In the genomic region with DNA sequence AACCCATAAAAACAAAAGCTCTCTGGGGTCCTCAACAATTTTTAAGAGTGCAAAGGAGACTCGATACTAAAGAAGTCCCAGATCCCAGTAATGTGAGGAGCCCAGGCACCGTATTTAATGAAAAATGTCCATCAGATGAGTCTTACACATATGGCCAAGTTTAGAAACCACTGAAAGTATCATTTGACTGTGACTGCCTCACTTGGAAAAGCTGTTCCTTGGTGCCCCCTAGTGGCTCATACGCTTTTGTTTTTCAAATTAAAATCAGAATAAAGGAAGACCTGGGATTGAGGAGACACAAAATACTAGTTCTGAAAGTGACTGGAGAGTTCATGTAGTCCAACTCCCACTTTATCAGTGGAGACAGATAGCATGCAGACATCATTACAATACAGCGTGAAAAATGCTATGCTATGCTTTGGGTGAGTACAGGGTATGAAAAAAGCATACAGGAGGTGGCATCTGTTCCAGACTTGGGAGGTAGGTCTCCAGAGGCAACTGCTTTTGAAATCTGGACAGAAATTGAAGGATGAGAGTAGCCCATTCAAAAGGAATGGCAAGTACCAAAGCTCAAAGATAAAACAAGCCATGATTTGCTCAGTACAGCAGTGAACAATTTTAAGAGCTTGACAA, we compare ENCODE assay signal across 8 cellular contexts. TPM values are rescaled to one million over a fixed set of nuclear protein-coding genes. Genes with fewer than 3 reads are reported as not detected.
DNase-seq lines count a peak whose midpoint lies in the region; ATAC-seq and TF ChIP-seq lines count a peak whose summit lies in the region.

No MANE protein-coding gene starts in this region.

- DNase-seq in GM10266 (ENCODE audit: extremely low spot score): peak; percentile 58
- DNase-seq in HAP-1 (ENCODE audit: low spot score in 2 of 2): peak; percentile 64 to 75
- peak; percentile 84 for DNase-seq in M059J (ENCODE audit: low read depth)
- DNase-seq in RPMI7951 (ENCODE audit: low read depth): peak; percentile 82
- DNase-seq in activated T-helper 2 cell treated with anti-CD3 and anti-CD28 coated beads, Interferon-gamma antibody, Interleukin-2, Interleukin-4, amounts not matched to agents 10 μg/mL and 5 μg/mL and 100 μg/mL, durations not matched to agents 14 hours and 24 hours and 36 hours (ENCODE audit: low spot score): peak; percentile 27
- peak; percentile 22 to 56 for DNase-seq in foreskin keratinocyte
- peak; percentile 79 for DNase-seq in pons (ENCODE audit: low spot score)
- DNase-seq in OCI-M2 (lab: John Stamatoyannopoulos, UW; ENCODE audit: unreplicated experiment): no peak

- H3K4me1 ChIP-seq in HAP-1: no peaks in the 10 kb centered on the region
- H3K4me1 ChIP-seq in foreskin keratinocyte: no peaks in the 10 kb centered on the region

- H3K27ac ChIP-seq in foreskin keratinocyte: no peak overlapping the region

- H3K36me3 Mint-ChIP-seq in activated T-helper 2 cell treated with anti-CD3 and anti-CD28 coated beads, Interferon-gamma antibody, Interleukin-2, Interleukin-4, amounts not matched to agents 10 μg/mL and 5 μg/mL and 100 μg/mL, durations not matched to agents 14 hours and 24 hours and 36 hours (ENCODE audit: low read depth): peaks cover 37% of the 10 kb centered on the region

- H3K27me3 ChIP-seq in HAP-1 (ENCODE audit: low read depth): no peaks in the 10 kb centered on the region
- H3K27me3 ChIP-seq in foreskin keratinocyte: no peaks in the 10 kb centered on the region

- intact Hi-C loops in activated T-helper 2 cell treated with anti-CD3 and anti-CD28 coated beads, Interferon-gamma antibody, Interleukin-2, Interleukin-4, amounts not matched to agents 10 μg/mL and 5 μg/mL and 100 μg/mL, durations not matched to agents 14 hours and 24 hours and 36 hours (cut with micrococcal nuclease): loop anchor here (2.0 to 10.0 kb wide), 5 partner anchors 137 to 831 kb away; partner anchors contain the start of genes TENT5C and TTF2

- no peak overlapping the region for H3K4me3 ChIP-seq in HAP-1

- ATAC-seq in foreskin keratinocyte: peak; percentile 80

- in situ Hi-C loops in HAP-1 (cut with MboI; ENCODE audit: low sequenced_read_pairs): no loop called here

- no peak overlapping the region for H3K27ac Mint-ChIP-seq in activated T-helper 2 cell treated with anti-CD3 and anti-CD28 coated beads, Interferon-gamma antibody, Interleukin-2, Interleukin-4, amounts not matched to agents 10 μg/mL and 5 μg/mL and 100 μg/mL, durations not matched to agents 14 hours and 24 hours and 36 hours

- H3K9me3 Mint-ChIP-seq in activated T-helper 2 cell treated with anti-CD3 and anti-CD28 coated beads, Interferon-gamma antibody, Interleukin-2, Interleukin-4, amounts not matched to agents 10 μg/mL and 5 μg/mL and 100 μg/mL, durations not matched to agents 14 hours and 24 hours and 36 hours: no peaks in the 10 kb centered on the region

- no peaks in the 10 kb centered on the region for H3K27me3 Mint-ChIP-seq in activated T-helper 2 cell treated with anti-CD3 and anti-CD28 coated beads, Interferon-gamma antibody, Interleukin-2, Interleukin-4, amounts not matched to agents 10 μg/mL and 5 μg/mL and 100 μg/mL, durations not matched to agents 14 hours and 24 hours and 36 hours (ENCODE audit: low read depth)

- H3K9me3 ChIP-seq in HAP-1: no peaks in the 10 kb centered on the region

- TF ChIP-seq CTCF in GM10266 (IDR thresholded peaks at IDR 0.05; ENCODE audit: control insufficient read depth, insufficient read depth, low read depth, missing control alignments) (peak; percentile 72), foreskin keratinocyte (conservative IDR thresholded peaks at IDR 0.05) (peak; percentile 86)

- peaks cover 10% of the 10 kb centered on the region; the same call in 1 of the 2 replicates for H3K36me3 ChIP-seq in HAP-1 (replicated peaks)

- no peak overlapping the region for H3K4me3 Mint-ChIP-seq in activated T-helper 2 cell treated with anti-CD3 and anti-CD28 coated beads, Interferon-gamma antibody, Interleukin-2, Interleukin-4, amounts not matched to agents 10 μg/mL and 5 μg/mL and 100 μg/mL, durations not matched to agents 14 hours and 24 hours and 36 hours (ENCODE audit: low read depth)

- no peaks in the 10 kb centered on the region for H3K4me1 Mint-ChIP-seq in activated T-helper 2 cell treated with anti-CD3 and anti-CD28 coated beads, Interferon-gamma antibody, Interleukin-2, Interleukin-4, amounts not matched to agents 10 μg/mL and 5 μg/mL and 100 μg/mL, durations not matched to agents 14 hours and 24 hours and 36 hours (ENCODE audit: low read depth)

RNA-seq across cellular contexts. Expression of gene GDAP2, which starts 33.8 kb away (rescaled TPM):
- total RNA-seq in M059J (2014; rRNA removed; shearing (Covaris generic)): 13.5 and 24.6 TPM in 2 replicates
- 19.4 and 27.4 TPM in 2 replicates for total RNA-seq in RPMI7951 (2014; rRNA removed; shearing (Covaris generic))
- 19.7 and 25.3 TPM in 2 replicates for total RNA-seq in activated T-helper 2 cell treated with anti-CD3 and anti-CD28 coated beads, Interferon-gamma antibody, Interleukin-2, Interleukin-4, amounts not matched to agents 10 μg/mL and 5 μg/mL and 100 μg/mL, durations not matched to agents 14 hours and 24 hours and 36 hours
- 16.8 and 18.9 TPM in 2 replicates for total RNA-seq in foreskin keratinocyte
- 5.8 and 6.9 TPM in 2 replicates for polyA plus RNA-seq in foreskin keratinocyte

RNA-seq across cellular contexts. Expression of gene WDR3, which starts 33.9 kb away (rescaled TPM):
- total RNA-seq in M059J (2014; rRNA removed; shearing (Covaris generic)): 16.9 and 21.0 TPM in 2 replicates
- total RNA-seq in RPMI7951 (2014; rRNA removed; shearing (Covaris generic)): 14.4 and 18.7 TPM in 2 replicates
- 54.2 and 55.5 TPM in 2 replicates for total RNA-seq in activated T-helper 2 cell treated with anti-CD3 and anti-CD28 coated beads, Interferon-gamma antibody, Interleukin-2, Interleukin-4, amounts not matched to agents 10 μg/mL and 5 μg/mL and 100 μg/mL, durations not matched to agents 14 hours and 24 hours and 36 hours
- 33.5 and 44.4 TPM in 2 replicates for total RNA-seq in foreskin keratinocyte
- polyA plus RNA-seq in foreskin keratinocyte: 3.6 and 5.8 TPM in 2 replicates
